8 cellular contexts compared by ENCODE assay signal in genomic region chr17:74961657-74962360, GRCh38. TPM values are rescaled to one million over a fixed set of nuclear protein-coding genes. Genes with fewer than 3 reads are reported as not detected.
DNase-seq lines count a peak whose midpoint lies in the region; ATAC-seq and TF ChIP-seq lines count a peak whose summit lies in the region.

No MANE protein-coding gene starts in this region.

- no peaks in the 10 kb centered on the region for H3K9me3 ChIP-seq in NT2/D1 (ENCODE audit: insufficient read depth, low read length)

- H3K27me3 Mint-ChIP-seq in endothelial cell (ENCODE audit: unreplicated experiment) = peaks cover 14% of the 10 kb centered on the region

- no peaks in the 10 kb centered on the region for H3K9me3 Mint-ChIP-seq in endothelial cell (ENCODE audit: unreplicated experiment)

- no peak for ATAC-seq in HG03039 (IDR thresholded peaks at IDR 0.05; ENCODE audit: unreplicated experiment)

- H3K36me3 ChIP-seq in NT2/D1 (ENCODE audit: insufficient read depth, insufficient read length, low read length) = no peaks in the 10 kb centered on the region

- peaks cover 9% of the 10 kb centered on the region for H3K4me1 Mint-ChIP-seq in endothelial cell (ENCODE audit: unreplicated experiment)

- H3K9ac ChIP-seq in NT2/D1 (ENCODE audit: insufficient read length, low read depth) = peak overlapping the region; percentile 2

- H3K4me3 ChIP-seq in NT2/D1 (ENCODE audit: insufficient read length, low read depth) = no peak overlapping the region

- H3K4me1 ChIP-seq in NT2/D1 (ENCODE audit: insufficient read depth, insufficient read length) = peaks cover 6% of the 10 kb centered on the region

- H3K4me3 Mint-ChIP-seq in endothelial cell (ENCODE audit: unreplicated experiment) = no peak overlapping the region

- DNase-seq in COLO829 (ENCODE audit: low spot score) (peak; percentile 83), HuH-7 (ENCODE audit: low spot score) (peak; percentile 97), NT2/D1 (ENCODE audit: low read depth, low spot score) (peak; percentile 77), endothelial cell (ENCODE audit: low spot score) (peak; percentile 91), middle frontal gyrus (ENCODE audit: extremely low spot score, low spot score) (peak; percentile 65)
- DNase-seq in activated CD8-positive, alpha-beta memory T cell treated with anti-CD3 and anti-CD28 coated beads, Interleukin-2, amount 50 U/mL, for 1 hour (ENCODE audit: extremely low read depth) = peak; percentile 58
- DNase-seq in stimulated activated CD8-positive, alpha-beta memory T cell treated with anti-CD3 and anti-CD28 coated beads, Interleukin-4, amount 100 ng/mL, for 1 hour (ENCODE audit: low read depth in 2 of 2, low spot score in 1 of 2) = peak; percentile 71 to 76

- H3K27me3 ChIP-seq in NT2/D1 (ENCODE audit: insufficient read depth, insufficient read length) = peaks cover 26% of the 10 kb centered on the region

- no peak overlapping the region for H3K27ac Mint-ChIP-seq in endothelial cell (ENCODE audit: unreplicated experiment)

- peak; percentile 95 for TF ChIP-seq CTCF in endothelial cell (IDR thresholded peaks at IDR 0.05; ENCODE audit: unreplicated experiment)

- H3K36me3 Mint-ChIP-seq in endothelial cell (ENCODE audit: low read depth, unreplicated experiment) = peaks cover 24% of the 10 kb centered on the region

RNA-seq across cellular contexts. Expression of gene HID1, which starts 10.8 kb away (rescaled TPM):
- 157 TPM for total RNA-seq in endothelial cell (ENCODE audit: unreplicated experiment)

RNA-seq across cellular contexts. Expression of gene CDR2L, which starts 25.6 kb away (rescaled TPM):
- total RNA-seq in endothelial cell (ENCODE audit: unreplicated experiment) = 33.2 TPM

RNA-seq across cellular contexts. Expression of gene OTOP3, which starts 26.1 kb away (rescaled TPM):
- not detected for total RNA-seq in endothelial cell (ENCODE audit: unreplicated experiment)

RNA-seq across cellular contexts. Expression of gene OTOP2, which starts 37.7 kb away (rescaled TPM):
- not detected for total RNA-seq in endothelial cell (ENCODE audit: unreplicated experiment)

RNA-seq across cellular contexts. Expression of gene USH1G, which starts 38.8 kb away (rescaled TPM):
- 0.18 TPM for total RNA-seq in endothelial cell (ENCODE audit: unreplicated experiment)
